1 cellular context compared by ENCODE assay signal in the genomic region with DNA sequence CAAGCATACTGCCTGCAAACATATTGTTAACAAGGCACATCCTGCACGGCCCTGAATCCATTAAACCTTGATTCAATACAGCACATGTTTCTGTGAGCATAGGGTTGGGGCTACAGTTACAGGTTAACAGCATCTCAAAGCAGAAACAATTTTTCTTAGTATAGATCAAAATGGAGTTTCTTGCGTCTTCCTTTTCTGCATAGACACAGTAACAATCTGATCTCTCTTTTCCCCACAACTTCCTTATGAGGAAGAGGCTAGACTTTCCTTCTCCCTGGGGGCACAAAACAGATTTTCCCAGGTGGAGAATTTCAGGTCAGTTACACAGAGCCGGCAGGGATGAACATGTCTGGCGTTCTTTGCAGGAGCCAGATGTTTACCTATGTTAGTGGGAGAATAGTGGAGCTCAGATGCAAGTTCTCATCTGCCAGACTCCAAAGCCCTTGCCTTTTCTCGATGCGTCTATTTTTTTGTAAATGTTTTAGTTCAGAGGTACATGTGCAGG.
TF ChIP-seq lines count a peak whose summit lies in the region.

No MANE protein-coding gene starts in this region.

TF ChIP-seq in HCT116, 20 proteins besides CTCF, POLR2A, EP300 and RAD21:
- TF ChIP-seq, protein P1, sequence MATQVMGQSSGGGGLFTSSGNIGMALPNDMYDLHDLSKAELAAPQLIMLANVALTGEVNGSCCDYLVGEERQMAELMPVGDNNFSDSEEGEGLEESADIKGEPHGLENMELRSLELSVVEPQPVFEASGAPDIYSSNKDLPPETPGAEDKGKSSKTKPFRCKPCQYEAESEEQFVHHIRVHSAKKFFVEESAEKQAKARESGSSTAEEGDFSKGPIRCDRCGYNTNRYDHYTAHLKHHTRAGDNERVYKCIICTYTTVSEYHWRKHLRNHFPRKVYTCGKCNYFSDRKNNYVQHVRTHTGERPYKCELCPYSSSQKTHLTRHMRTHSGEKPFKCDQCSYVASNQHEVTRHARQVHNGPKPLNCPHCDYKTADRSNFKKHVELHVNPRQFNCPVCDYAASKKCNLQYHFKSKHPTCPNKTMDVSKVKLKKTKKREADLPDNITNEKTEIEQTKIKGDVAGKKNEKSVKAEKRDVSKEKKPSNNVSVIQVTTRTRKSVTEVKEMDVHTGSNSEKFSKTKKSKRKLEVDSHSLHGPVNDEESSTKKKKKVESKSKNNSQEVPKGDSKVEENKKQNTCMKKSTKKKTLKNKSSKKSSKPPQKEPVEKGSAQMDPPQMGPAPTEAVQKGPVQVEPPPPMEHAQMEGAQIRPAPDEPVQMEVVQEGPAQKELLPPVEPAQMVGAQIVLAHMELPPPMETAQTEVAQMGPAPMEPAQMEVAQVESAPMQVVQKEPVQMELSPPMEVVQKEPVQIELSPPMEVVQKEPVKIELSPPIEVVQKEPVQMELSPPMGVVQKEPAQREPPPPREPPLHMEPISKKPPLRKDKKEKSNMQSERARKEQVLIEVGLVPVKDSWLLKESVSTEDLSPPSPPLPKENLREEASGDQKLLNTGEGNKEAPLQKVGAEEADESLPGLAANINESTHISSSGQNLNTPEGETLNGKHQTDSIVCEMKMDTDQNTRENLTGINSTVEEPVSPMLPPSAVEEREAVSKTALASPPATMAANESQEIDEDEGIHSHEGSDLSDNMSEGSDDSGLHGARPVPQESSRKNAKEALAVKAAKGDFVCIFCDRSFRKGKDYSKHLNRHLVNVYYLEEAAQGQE (IDR thresholded peaks at IDR 0.05; ENCODE audit: low read depth) = no peak
- TF ChIP-seq TCF7L2 (IDR thresholded peaks at IDR 0.05; ENCODE audit: borderline replicate concordance, extremely low read depth, insufficient read depth, insufficient read length) = no peak
- TF ChIP-seq, protein P2, sequence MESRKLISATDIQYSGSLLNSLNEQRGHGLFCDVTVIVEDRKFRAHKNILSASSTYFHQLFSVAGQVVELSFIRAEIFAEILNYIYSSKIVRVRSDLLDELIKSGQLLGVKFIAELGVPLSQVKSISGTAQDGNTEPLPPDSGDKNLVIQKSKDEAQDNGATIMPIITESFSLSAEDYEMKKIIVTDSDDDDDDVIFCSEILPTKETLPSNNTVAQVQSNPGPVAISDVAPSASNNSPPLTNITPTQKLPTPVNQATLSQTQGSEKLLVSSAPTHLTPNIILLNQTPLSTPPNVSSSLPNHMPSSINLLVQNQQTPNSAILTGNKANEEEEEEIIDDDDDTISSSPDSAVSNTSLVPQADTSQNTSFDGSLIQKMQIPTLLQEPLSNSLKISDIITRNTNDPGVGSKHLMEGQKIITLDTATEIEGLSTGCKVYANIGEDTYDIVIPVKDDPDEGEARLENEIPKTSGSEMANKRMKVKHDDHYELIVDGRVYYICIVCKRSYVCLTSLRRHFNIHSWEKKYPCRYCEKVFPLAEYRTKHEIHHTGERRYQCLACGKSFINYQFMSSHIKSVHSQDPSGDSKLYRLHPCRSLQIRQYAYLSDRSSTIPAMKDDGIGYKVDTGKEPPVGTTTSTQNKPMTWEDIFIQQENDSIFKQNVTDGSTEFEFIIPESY (IDR thresholded peaks at IDR 0.05; ENCODE audit: extremely low read depth, insufficient replicate concordance, low read length) = no peak
- TF ChIP-seq, protein P3, sequence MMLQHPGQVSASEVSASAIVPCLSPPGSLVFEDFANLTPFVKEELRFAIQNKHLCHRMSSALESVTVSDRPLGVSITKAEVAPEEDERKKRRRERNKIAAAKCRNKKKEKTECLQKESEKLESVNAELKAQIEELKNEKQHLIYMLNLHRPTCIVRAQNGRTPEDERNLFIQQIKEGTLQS (IDR thresholded peaks at IDR 0.05) = no peak
- TF ChIP-seq SRF (IDR thresholded peaks at IDR 0.05; ENCODE audit: low read depth) = no peak
- TF ChIP-seq CBX3 (IDR thresholded peaks at IDR 0.05; ENCODE audit: low read depth) = no peak
- TF ChIP-seq, protein P4, sequence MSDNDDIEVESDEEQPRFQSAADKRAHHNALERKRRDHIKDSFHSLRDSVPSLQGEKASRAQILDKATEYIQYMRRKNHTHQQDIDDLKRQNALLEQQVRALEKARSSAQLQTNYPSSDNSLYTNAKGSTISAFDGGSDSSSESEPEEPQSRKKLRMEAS (IDR thresholded peaks at IDR 0.05) = no peak
- TF ChIP-seq SIN3A (IDR thresholded peaks at IDR 0.05; ENCODE audit: low read depth) = no peak
- TF ChIP-seq JUND (IDR thresholded peaks at IDR 0.05) = no peak
- TF ChIP-seq ZFX (IDR thresholded peaks at IDR 0.05) = no peak
- TF ChIP-seq ZNF274 (IDR thresholded peaks at IDR 0.05; ENCODE audit: low read depth, low read length) = no peak
- no peak for TF ChIP-seq EGR1 (IDR thresholded peaks at IDR 0.05; ENCODE audit: low read depth)
- TF ChIP-seq SP1 (IDR thresholded peaks at IDR 0.05; ENCODE audit: low read depth) = no peak
